Comparison of ENCODE assay signal across 22 cellular contexts in the genomic region with DNA sequence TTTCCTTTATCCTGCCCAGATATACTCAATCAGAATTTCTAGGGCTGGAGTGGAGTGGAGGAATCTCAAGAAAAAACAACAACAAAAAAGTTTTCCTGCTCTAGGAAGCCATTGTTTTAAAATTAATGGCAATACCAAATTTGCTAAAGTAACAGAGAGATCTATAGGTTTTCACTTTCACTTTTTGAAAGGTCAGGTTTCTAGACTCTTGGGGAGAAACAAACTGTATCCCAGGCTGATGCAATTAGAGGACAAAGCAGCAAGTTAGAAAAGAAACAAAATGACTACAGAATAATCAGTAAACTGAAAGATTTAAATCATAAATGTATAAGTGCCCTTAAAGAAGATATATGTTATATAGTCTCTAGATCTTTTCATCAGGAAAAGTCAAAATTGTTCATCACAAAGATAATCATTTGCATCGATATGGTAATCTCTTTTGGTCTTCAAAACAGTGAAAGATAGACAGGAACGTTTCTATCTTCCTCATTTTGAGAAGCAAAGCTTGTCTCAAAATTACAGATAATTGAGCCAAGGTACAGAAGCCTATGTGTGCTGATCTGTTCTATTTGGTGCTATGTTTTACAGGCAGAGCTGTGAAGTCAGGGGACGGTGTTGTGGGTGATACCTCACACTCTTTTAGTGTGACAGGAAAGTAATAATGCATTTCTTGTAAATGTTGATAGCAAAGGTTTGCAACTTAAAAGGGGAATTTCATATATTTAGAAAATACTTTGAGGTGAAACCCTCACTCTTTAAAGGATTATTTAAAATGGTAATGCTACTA.
A peak's percentile ranks its signal among the peaks of the same experiment; 100 is the strongest.
DNase-seq lines count a peak whose midpoint lies in the region; ATAC-seq and TF ChIP-seq lines count a peak whose summit lies in the region.
"Had no signal": no experiment of that assay in that cellular context is flagged by ENCODE, and none has a peak within 500 bp of the region (broad histone marks: within the 10 kb centered on the region; RNA-seq: fewer than 3 reads in every experiment).

No MANE protein-coding gene starts in this region.

- H3K9ac ChIP-seq in OCI-LY1 (ENCODE audit: low read length): peak overlapping the region; percentile 32

- peak; percentile 59 for ATAC-seq in GM21717 (IDR thresholded peaks at IDR 0.05; ENCODE audit: unreplicated experiment)
- ATAC-seq in HG02588 (IDR thresholded peaks at IDR 0.05; ENCODE audit: unreplicated experiment): no peak
- ATAC-seq in GM21528 (IDR thresholded peaks at IDR 0.05; ENCODE audit: low FRiP score, unreplicated experiment): no peak
- ATAC-seq: activated CD8-positive, alpha-beta T cell treated with anti-CD3 and anti-CD28 coated beads for 36 hours; Right ventricle myocardium inferior; stimulated activated naive B cell treated with anti-CD40 and anti-IgM and Interleukin-4, amounts not matched to agents 10 μg/mL and 1 μg/mL and 100 μg/mL, for 72 hours had no signal

- DNase-seq in ACHN (peak; percentile 25), fibroblast of pulmonary artery (ENCODE audit: low read depth) (peak; percentile 10), cortex of kidney (lab: John Stamatoyannopoulos, UW) (no peak), NCI-H1092 (lab: John Stamatoyannopoulos, UW) (no peak)
- DNase-seq: activated CD8-positive, alpha-beta T cell treated with anti-CD3 and anti-CD28 coated beads for 36 hours; activated naive CD8-positive, alpha-beta T cell treated with anti-CD3 and anti-CD28 coated beads, Interleukin-2, amount 10 ng/mL, durations not matched to agents 7 days and 5 days; activated T-cell treated with anti-CD3 and anti-CD28 coated beads, Interleukin-2, amount 50 U/mL, for 48 hours; CD4-positive, alpha-beta memory T cell; effector CD4-positive, alpha-beta T cell; kidney; mesendoderm; NCI-H1694 treated with DMSO at 0.1 percent for 48 hours; NCI-H226; nephron progenitor cell; stimulated activated CD4-positive, alpha-beta T cell treated with anti-CD3 and anti-CD28 coated beads, Interleukin-15, amount 100 ng/mL, for 24 hours; stimulated activated naive B cell treated with anti-CD40 and anti-IgM and Interleukin-4, amounts not matched to agents 10 μg/mL and 1 μg/mL and 100 μg/mL, for 72 hours; WERI-Rb-1 had no signal

- peak overlapping the region; percentile 64 for H2AFZ ChIP-seq in OCI-LY1 (ENCODE audit: low read length)

- TF ChIP-seq CTCF in OCI-LY1 (IDR thresholded peaks at IDR 0.05; ENCODE audit: low read length) (no peak), fibroblast of pulmonary artery (IDR thresholded peaks at IDR 0.05; ENCODE audit: low read length, missing control alignments) (no peak)

- in situ Hi-C loops in ACHN (cut with HindIII; ENCODE audit: low pct_ligation_motif_present, low pct_unique_long_range_greater_than_20kb, low sequenced_read_pairs): no loop called here

- H3K4me1 ChIP-seq in OCI-LY1 (ENCODE audit: insufficient read depth, low read length, severe bottlenecking): peaks cover 59% of the 10 kb centered on the region

- no peaks in the 10 kb centered on the region for H3K36me3 ChIP-seq in OCI-LY1 (ENCODE audit: insufficient read depth, low read length)
- H3K36me3 ChIP-seq: WERI-Rb-1 had no signal

- no peaks in the 10 kb centered on the region for H3K9me2 ChIP-seq in OCI-LY1 (ENCODE audit: low read depth, low read length)

- peak overlapping the region; percentile 8 for H3K4me3 ChIP-seq in OCI-LY1 (ENCODE audit: low read depth, low read length, poor library complexity, severe bottlenecking)
- no peak overlapping the region for H3K4me3 ChIP-seq in fibroblast of pulmonary artery (replicated peaks; ENCODE audit: low read depth, low read length)

- H3K9me3 ChIP-seq in OCI-LY1 (ENCODE audit: low read length): peaks cover 7% of the 10 kb centered on the region

- peak overlapping the region; percentile 58 for H3K4me2 ChIP-seq in OCI-LY1 (ENCODE audit: low read length)

- no peaks in the 10 kb centered on the region for H3K27me3 ChIP-seq in OCI-LY1 (ENCODE audit: insufficient read depth, low read length)

- no peaks in the 10 kb centered on the region for H3K79me2 ChIP-seq in OCI-LY1 (ENCODE audit: insufficient read depth, low read length)

- no peaks in the 10 kb centered on the region for H4K20me1 ChIP-seq in OCI-LY1 (ENCODE audit: insufficient read depth, low read length)

- H3F3A ChIP-seq in OCI-LY1 (ENCODE audit: insufficient read depth, low read length): no peaks in the 10 kb centered on the region

- peak overlapping the region; percentile 38 for H3K27ac ChIP-seq in OCI-LY1 (ENCODE audit: low read depth, low read length, poor library complexity, severe bottlenecking)
- H3K27ac ChIP-seq: WERI-Rb-1 had no signal

Comparison
In these comparisons a context has a peak if more than half of its experiments do, and no peak if none do; other contexts are left out.
1. DNase-seq: peak in ACHN (single experiment) and fibroblast of pulmonary artery (single experiment); none in cortex of kidney (single experiment) and NCI-H1092 (single experiment).